In genomic region chr18:65769653-65770052, GRCh38 we compare ENCODE assay signal across 33 cellular contexts. TPM values are rescaled to one million over a fixed set of nuclear protein-coding genes. Genes with fewer than 3 reads are reported as not detected.
"Had no signal": no experiment of that assay in that cellular context is flagged by ENCODE, and none has a peak within 500 bp of the region (broad histone marks: within the 10 kb centered on the region; RNA-seq: fewer than 3 reads in every experiment).

No MANE protein-coding gene starts in this region.

- H3K4me1 ChIP-seq: ascending aorta, breast epithelium, colonic mucosa, esophagus squamous epithelium had no signal

- H3K27ac ChIP-seq: ascending aorta, breast epithelium, cardiac muscle cell, colonic mucosa, epithelial cell of prostate, esophagus squamous epithelium, VCaP had no signal

- H3K9me3 ChIP-seq: ascending aorta, breast epithelium, colonic mucosa, esophagus squamous epithelium had no signal

- ATAC-seq: activated naive CD4-positive, alpha-beta T cell treated with anti-CD3 and anti-CD28 coated beads, Interleukin-2, amount 50 U/mL, for 72 hours; activated T-cell treated with anti-CD3 and anti-CD28 coated beads, Interleukin-2, amount 50 U/mL, for 72 hours; WTC11 had no signal

- H3K4me3 ChIP-seq: ascending aorta, breast epithelium, cardiac muscle cell, colonic mucosa, esophagus squamous epithelium had no signal

- H3K36me3 ChIP-seq: ascending aorta, breast epithelium, cardiac muscle cell, colonic mucosa, esophagus squamous epithelium had no signal

- DNase-seq: activated CD4-positive, alpha-beta memory T cell treated with anti-CD3 and anti-CD28 coated beads, Interleukin-2, amount 10 ng/mL, durations not matched to agents 7 days and 5 days; activated CD4-positive, alpha-beta T cell treated with anti-CD3 and anti-CD28 coated beads for 1 hour; activated CD4-positive, alpha-beta T cell treated with anti-CD3 and anti-CD28 coated beads for 4 hours; activated CD4-positive, alpha-beta T cell treated with anti-CD3 and anti-CD28 coated beads, Interleukin-2, amount 10 ng/mL, durations not matched to agents 7 days and 5 days; activated CD4-positive, alpha-beta T cell treated with anti-CD3 and anti-CD28 coated beads, Interleukin-2, amount 50 U/mL, for 4 hours; activated CD8-positive, alpha-beta memory T cell treated with anti-CD3 and anti-CD28 coated beads, Interleukin-2, amount 50 U/mL, for 48 hours; activated gamma-delta T cell; activated naive CD4-positive, alpha-beta T cell; activated naive CD4-positive, alpha-beta T cell treated with anti-CD3 and anti-CD28 coated beads, Interleukin-2, amount 10 ng/mL, durations not matched to agents 7 days and 5 days; activated naive CD8-positive, alpha-beta T cell treated with anti-CD3 and anti-CD28 coated beads, Interleukin-2, amount 10 ng/mL, durations not matched to agents 7 days and 5 days; activated T-cell treated with anti-CD3 and anti-CD28 coated beads for 4 hours; activated T-cell treated with anti-CD3 and anti-CD28 coated beads, Interleukin-2, amount 50 U/mL, for 24 hours; activated T-cell treated with anti-CD3 and anti-CD28 coated beads, Interleukin-2, amount 50 U/mL, for 72 hours; central memory CD4-positive, alpha-beta T cell; cerebellar nuclear complex; colonic mucosa; effector CD8-positive, alpha-beta T cell; esophagus squamous epithelium; head of caudate nucleus; T-helper 2 cell had no signal

- FAIRE-seq: endometrium, endothelial cell of umbilical vein had no signal

- H3K27me3 ChIP-seq: ascending aorta, breast epithelium, cardiac muscle cell, colonic mucosa, esophagus squamous epithelium had no signal

RNA-seq across cellular contexts. Expression of gene CDH7, which starts 18.8 kb away (rescaled TPM):
- total RNA-seq: activated CD4-positive, alpha-beta memory T cell treated with anti-CD3 and anti-CD28 coated beads, Interleukin-2, amount 10 ng/mL, durations not matched to agents 7 days and 5 days; activated CD4-positive, alpha-beta T cell treated with anti-CD3 and anti-CD28 coated beads, Interleukin-2, amount 10 ng/mL, durations not matched to agents 7 days and 5 days; activated naive CD4-positive, alpha-beta T cell treated with anti-CD3 and anti-CD28 coated beads, Interleukin-2, amount 50 U/mL, for 72 hours; activated naive CD8-positive, alpha-beta T cell treated with anti-CD3 and anti-CD28 coated beads, Interleukin-2, amount 10 ng/mL, durations not matched to agents 7 days and 5 days; activated T-cell treated with anti-CD3 and anti-CD28 coated beads, Interleukin-2, amount 50 U/mL, for 72 hours; ascending aorta; dermis microvascular lymphatic vessel endothelial cell; endothelial cell of umbilical vein; esophagus squamous epithelium; fibroblast of lung; fibroblast of villous mesenchyme; T-helper 1 cell treated with Interleukin-12 subunit alpha and Interleukin-12 subunit beta and Interleukin-4 antibody, amounts not matched to agents 30 ng/mL and 1 ng/mL, for 36 hours had no signal
- polyA plus RNA-seq: endothelial cell of umbilical vein, fibroblast of lung had no signal
